Comparison of ENCODE assay signal across 8 cellular contexts in genomic region chr3:133474251-133474801, GRCh38.
A peak's percentile ranks its signal among the peaks of the same experiment; 100 is the strongest.
DNase-seq lines count a peak whose midpoint lies in the region; ATAC-seq and TF ChIP-seq lines count a peak whose summit lies in the region.

No MANE protein-coding gene starts in this region.

- no peak overlapping the region; a peak in 1 of 4 replicates for H3K27ac ChIP-seq in SK-N-SH (ENCODE audit: low read depth in 2 of 2, low read length in 1 of 2)
- peak overlapping the region; percentile 94 for H3K27ac ChIP-seq in hepatocyte
- H3K27ac ChIP-seq in testis = peak overlapping the region in 1 of 2 donors; percentile 70

- H3K79me2 ChIP-seq in SK-N-SH (ENCODE audit: insufficient read depth) = no peaks in the 10 kb centered on the region
- H3K79me2 ChIP-seq in hepatocyte = no peaks in the 10 kb centered on the region

- H3F3A ChIP-seq in SK-N-SH (replicated peaks; ENCODE audit: insufficient read depth) = no peaks in the 10 kb centered on the region

- H3K36me3 Mint-ChIP-seq in T-cell = no peaks in the 10 kb centered on the region

- no peak overlapping the region for H2AFZ ChIP-seq in SK-N-SH (ENCODE audit: low read depth)
- no peak overlapping the region for H2AFZ ChIP-seq in hepatocyte

- TF ChIP-seq EP300 in SK-N-SH (IDR thresholded peaks at IDR 0.05; ENCODE audit: borderline replicate concordance in 1 of 2, low read depth in 1 of 2, low read length in 1 of 2) = no peak

- H3K4me3 ChIP-seq in SK-N-SH (ENCODE audit: low read depth in 2 of 2, low read length in 1 of 2) = no peak overlapping the region
- H3K4me3 ChIP-seq in hepatocyte = no peak overlapping the region
- H3K4me3 ChIP-seq in testis = no peak overlapping the region

- TF ChIP-seq CTCF in SK-N-SH (IDR thresholded peaks at IDR 0.05) = no peak
- no peak for TF ChIP-seq CTCF in hepatocyte (IDR thresholded peaks at IDR 0.05; ENCODE audit: poor library complexity)
- no peak for TF ChIP-seq CTCF in testis (IDR thresholded peaks at IDR 0.05)

- DNase-seq in SK-N-SH (no peak), T-cell (no peak), hepatocyte (ENCODE audit: low spot score) (peak; percentile 67), testis (peak; percentile 60), HuH-7.5 (ENCODE audit: low spot score) (no peak)
- DNase-seq in stimulated activated CD4-positive, alpha-beta T cell treated with anti-CD3 and anti-CD28 coated beads, Interleukin-12 subunit alpha, Interleukin-12 subunit beta, amount 100 ng/mL, for 4 hours = no peak

- H3K27me3 ChIP-seq in SK-N-SH (ENCODE audit: insufficient read depth) (no peaks in the 10 kb centered on the region), hepatocyte (no peaks in the 10 kb centered on the region), testis (no peaks in the 10 kb centered on the region)

- H3K9me3 ChIP-seq in SK-N-SH (no peaks in the 10 kb centered on the region), hepatocyte (ENCODE audit: low read depth) (no peaks in the 10 kb centered on the region), testis (no peaks in the 10 kb centered on the region)

- WGBS in SK-N-SH (ENCODE audit: low lambda C conversion rate) = 84% methylated on average over 8 of the region's 8 CpGs
- WGBS in hepatocyte (ENCODE audit: low lambda C conversion rate, missing lambda C conversion rate) = 57% methylated on average over 8 of the region's 8 CpGs
- WGBS in testis, 2 donors = 50 to 63% methylated on average over 8 of the region's 8 CpGs

- peaks cover 36 to 46% (median 41%) of the 10 kb centered on the region in 3 donors for H3K4me1 Mint-ChIP-seq in T-cell

- H3K4me3 Mint-ChIP-seq in T-cell = no peak overlapping the region

- H3K4me2 ChIP-seq in SK-N-SH = no peak overlapping the region
- H3K4me2 ChIP-seq in hepatocyte = peak overlapping the region; percentile 42

- no peak overlapping the region for H3K9ac ChIP-seq in SK-N-SH

- H3K27ac Mint-ChIP-seq in T-cell = peak overlapping the region; percentile 13 to 41

- no peaks in the 10 kb centered on the region for H3K27me3 Mint-ChIP-seq in T-cell

- no peak for TF ChIP-seq RAD21 in SK-N-SH (IDR thresholded peaks at IDR 0.05; ENCODE audit: low read length)

- H4K20me1 ChIP-seq in SK-N-SH (ENCODE audit: insufficient read depth) (no peaks in the 10 kb centered on the region), hepatocyte (ENCODE audit: insufficient read depth, poor library complexity, severe bottlenecking) (no peaks in the 10 kb centered on the region)

- no peak for TF ChIP-seq POLR2A in testis (IDR thresholded peaks at IDR 0.05)

- H3K9me2 ChIP-seq in SK-N-SH (no peaks in the 10 kb centered on the region), hepatocyte (replicated peaks; ENCODE audit: insufficient read depth) (no peaks in the 10 kb centered on the region)

- CTCF ChIA-PET in SK-N-SH (lab: Yijun Ruan, JAX) (interaction anchor here (1.3 kb wide), 1 partner anchor 10 kb away, joined by 3 read pairs; no protein-coding TSS in a partner anchor), T-cell (lab: Charles Lee) (interaction anchor here (0.5 to 1.3 kb wide), 2 partner anchors 15 to 50 kb away, joined by 3 to 5 read pairs; no protein-coding TSS in a partner anchor)

- H3K36me3 ChIP-seq in SK-N-SH (replicated peaks in 1 of 2; ENCODE audit: control insufficient read depth in 1 of 2, insufficient read depth in 2 of 2, low read length in 1 of 2) (no peaks in the 10 kb centered on the region), hepatocyte (replicated peaks; ENCODE audit: insufficient read depth, low read depth) (no peaks in the 10 kb centered on the region), testis (ENCODE audit: low read depth, missing control alignments) (no peaks in the 10 kb centered on the region)

- POLR2A ChIA-PET in SK-N-SH (lab: Yijun Ruan, JAX) (no interaction called here), T-cell (lab: Charles Lee) (no interaction called here)

- ATAC-seq in SK-N-SH treated with all-trans-retinoic acid at 6 μM for 48 hours (peak; percentile 43; the same call in 1 of the 3 replicates), T-cell (replicated peaks in 1 of 4) (no peak), GM19035 (IDR thresholded peaks at IDR 0.05; ENCODE audit: unreplicated experiment) (no peak)

- intact Hi-C loops in testis (cut with DNase I; ENCODE audit: low total_unique reads) = no loop called here

- H3K9me3 Mint-ChIP-seq in T-cell = no peaks in the 10 kb centered on the region

- peaks cover 0 to 3% of the 10 kb centered on the region in 2 experiments; a peak in 1 of 4 replicates for H3K4me1 ChIP-seq in SK-N-SH (ENCODE audit: control insufficient read depth in 1 of 2, insufficient read depth in 2 of 2, low read depth in 1 of 2, low read length in 1 of 2)
- H3K4me1 ChIP-seq in hepatocyte (ENCODE audit: insufficient read depth) = peaks cover 19% of the 10 kb centered on the region
- H3K4me1 ChIP-seq in testis = peaks cover 13% of the 10 kb centered on the region

TF ChIP-seq in SK-N-SH treated with all-trans-retinoic acid at 6 μM for 48 hours, 23 proteins besides CTCF, POLR2A, EP300 and RAD21:
- TF ChIP-seq ZC3H10 (CRISPR knock-in tag; IDR thresholded peaks at IDR 0.05) = no peak
- no peak for TF ChIP-seq SNAI2 (CRISPR knock-in tag; IDR thresholded peaks at IDR 0.05)
- TF ChIP-seq CSDC2 (CRISPR knock-in tag; IDR thresholded peaks at IDR 0.05) = no peak
- TF ChIP-seq ZNF565 (CRISPR knock-in tag; conservative IDR thresholded peaks at IDR 0.05; ENCODE audit: low read depth) = no peak
- TF ChIP-seq TCF4 (CRISPR knock-in tag; IDR thresholded peaks at IDR 0.05; ENCODE audit: borderline replicate concordance) = no peak
- TF ChIP-seq ESRRG (CRISPR knock-in tag; IDR thresholded peaks at IDR 0.05) = no peak

TF ChIP-seq in SK-N-SH, 30 proteins besides CTCF, POLR2A, EP300 and RAD21 (continues in another document):
- TF ChIP-seq GATA2 (CRISPR knock-in tag; IDR thresholded peaks at IDR 0.05) (no peak), USF2 (IDR thresholded peaks at IDR 0.05; ENCODE audit: borderline replicate concordance, low read depth, low read length) (no peak), RCOR1 (IDR thresholded peaks at IDR 0.05; ENCODE audit: low read length) (no peak), TAF1 (IDR thresholded peaks at IDR 0.05; ENCODE audit: borderline replicate concordance, low read depth, low read length) (no peak), RFX5 (IDR thresholded peaks at IDR 0.05; ENCODE audit: low read length) (no peak), SIN3A (IDR thresholded peaks at IDR 0.05; ENCODE audit: borderline replicate concordance, low read depth, low read length) (no peak), POLR2AphosphoS5 (IDR thresholded peaks at IDR 0.05; ENCODE audit: low read depth, low read length) (no peak), FOXJ3 (CRISPR knock-in tag; IDR thresholded peaks at IDR 0.05) (no peak), IRF3 (IDR thresholded peaks at IDR 0.05; ENCODE audit: low read depth, low read length) (no peak), MEF2A (IDR thresholded peaks at IDR 0.05; ENCODE audit: borderline replicate concordance, low read depth) (no peak), PBX3 (IDR thresholded peaks at IDR 0.05) (no peak), FOSL2 (IDR thresholded peaks at IDR 0.05; ENCODE audit: borderline replicate concordance, low read depth) (no peak), YY1 (IDR thresholded peaks at IDR 0.05; ENCODE audit: low read depth) (no peak), FOXM1 (IDR thresholded peaks at IDR 0.05; ENCODE audit: low read depth) (no peak), TEAD4 (IDR thresholded peaks at IDR 0.05; ENCODE audit: borderline replicate concordance, insufficient read depth) (no peak), SMC3 (IDR thresholded peaks at IDR 0.05; ENCODE audit: low read depth, low read length) (no peak), NRF1 (IDR thresholded peaks at IDR 0.05; ENCODE audit: low read depth, low read length) (no peak)

Comparison
In these comparisons a context has a peak if more than half of its experiments do, and no peak if none do; other contexts are left out.
1. DNase-seq: peak in hepatocyte (single experiment) and testis (single experiment); none in SK-N-SH (single experiment), T-cell (0 of 34), HuH-7.5 (single experiment) and stimulated activated CD4-positive, alpha-beta T cell treated with anti-CD3 and anti-CD28 coated beads, Interleukin-12 subunit alpha, Interleukin-12 subunit beta, amount 100 ng/mL, for 4 hours (single experiment).